Comparison of ENCODE assay signal across 27 cellular contexts in the genomic region with DNA sequence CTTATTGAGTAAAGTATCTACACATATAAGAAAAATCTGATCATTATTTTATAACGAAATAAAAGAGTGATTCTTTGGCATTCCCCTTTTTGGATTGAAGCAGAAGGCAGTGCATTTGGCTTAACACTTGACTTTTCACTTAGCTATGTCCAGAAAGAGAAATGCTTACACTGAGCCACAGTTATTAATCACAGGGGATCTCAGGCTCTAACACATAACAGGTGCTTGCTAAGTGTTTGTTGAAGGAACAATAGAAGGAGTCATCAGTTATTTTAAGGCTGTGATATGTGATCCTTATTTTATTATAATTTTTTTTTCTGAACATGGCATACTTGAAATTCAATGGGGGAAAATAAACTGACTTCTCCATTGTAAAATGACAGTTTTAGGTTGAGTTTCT.
DNase-seq lines count a peak whose midpoint lies in the region; FAIRE-seq and TF ChIP-seq lines count a peak whose summit lies in the region.
"Had no signal": no experiment of that assay in that cellular context is flagged by ENCODE, and none has a peak within 500 bp of the region (broad histone marks: within the 10 kb centered on the region; RNA-seq: fewer than 3 reads in every experiment).

No MANE protein-coding gene starts in this region.

- in situ Hi-C loops in mammary epithelial cell (cut with MboI; ENCODE audit: low sequenced_read_pairs in 2 of 2), result no loop called here

- H2AFZ ChIP-seq in mammary epithelial cell (ENCODE audit: low read depth, low read length), result no peak overlapping the region
- H2AFZ ChIP-seq: GM23248, neural progenitor cell had no signal

- H3K4me3 ChIP-seq in epithelial cell of esophagus (ENCODE audit: low read length), result no peak overlapping the region
- no peak overlapping the region for H3K4me3 ChIP-seq in mammary epithelial cell (replicated peaks in 1 of 3; ENCODE audit: insufficient read depth in 1 of 3, low read depth in 2 of 3, low read length in 3 of 3)
- H3K4me3 ChIP-seq: BLaER1 treated with 17β-estradiol and CSF1 and Interleukin-3, amounts not matched to agents 10 nM and 100 nM; GM23248; neural progenitor cell; pancreas; skin epidermis; testis had no signal

- DNase-seq in DMS53 treated with DMSO at 0.1 percent for 48 hours (lab: John Stamatoyannopoulos, UW; ENCODE audit: unreplicated experiment) (peak; percentile 72), DMS79 treated with DMSO at 0.1 percent for 48 hours (lab: John Stamatoyannopoulos, UW) (peak; percentile 74), NCI-H510A (lab: John Stamatoyannopoulos, UW) (peak; percentile 9), epithelial cell of esophagus (ENCODE audit: low read depth) (peak; percentile 29), GM19239 (ENCODE audit: insufficient read length, low spot score) (no peak), T1000 (lab: John Stamatoyannopoulos, UW) (no peak), mammary epithelial cell (no peak), iPS-NIHi7 (ENCODE audit: extremely low spot score) (no peak)
- DNase-seq: activated CD4-positive, alpha-beta T cell treated with anti-CD3 and anti-CD28 coated beads, Interleukin-2, amount 10 ng/mL, durations not matched to agents 24 days and 14 days; activated effector memory CD4-positive, alpha-beta T cell treated with Interleukin-2 at 50 U/mL for 16 hours; activated naive CD8-positive, alpha-beta T cell treated with anti-CD3 and anti-CD28 coated beads for 36 hours; anterior cingulate cortex; GDM1; GM23248; HFFc6; Kasumi-1; left colon; NCI-H1694 treated with DMSO at 0.1 percent for 48 hours; NCI-H526 treated with DMSO at 0.1 percent for 48 hours; pancreas; RPMI8226; stimulated activated naive CD4-positive, alpha-beta T cell treated with Interleukin-2 at 50 U/mL for 16 hours; T-helper 1 cell; testis had no signal

- CTCF ChIA-PET in mammary epithelial cell (lab: Charles Lee; ENCODE audit: low non-redundant PET), result interaction anchor here (0.7 kb wide), 1 partner anchor 85 kb away, joined by 4 read pairs; no protein-coding TSS in a partner anchor

- H3K79me2 ChIP-seq in mammary epithelial cell (ENCODE audit: insufficient read depth, low read length), result no peaks in the 10 kb centered on the region

- H4K20me1 ChIP-seq in mammary epithelial cell (ENCODE audit: insufficient read depth, low read length), result no peaks in the 10 kb centered on the region
- H4K20me1 ChIP-seq: BLaER1 treated with 17β-estradiol and CSF1 and Interleukin-3, amounts not matched to agents 10 nM and 100 nM had no signal

- no peaks in the 10 kb centered on the region for H3K4me1 ChIP-seq in mammary epithelial cell (ENCODE audit: insufficient read depth, low read length)
- H3K4me1 ChIP-seq: pancreas, testis had no signal

- no peaks in the 10 kb centered on the region for H3K36me3 ChIP-seq in mammary epithelial cell (ENCODE audit: insufficient read depth, low read length)
- H3K36me3 ChIP-seq: BLaER1 treated with 17β-estradiol and CSF1 and Interleukin-3, amounts not matched to agents 10 nM and 100 nM; neural progenitor cell; pancreas had no signal

- BruUV-seq in mammary epithelial cell (replicated peaks; lab: Mats Ljungman, UMichigan), result no TSS peak

- no peak for TF ChIP-seq CTCF in epithelial cell of esophagus (IDR thresholded peaks at IDR 0.05; ENCODE audit: insufficient read depth, low read depth, low read length, missing control alignments)
- no peak for TF ChIP-seq CTCF in mammary epithelial cell (conservative IDR thresholded peaks at IDR 0.05 in 1 of 2, IDR thresholded peaks at IDR 0.05 in 1 of 2; ENCODE audit: extremely low read depth in 1 of 2, insufficient read depth in 1 of 2, low read depth in 1 of 2, low read length in 2 of 2)

- dilution Hi-C loops in mammary epithelial cell (cut with HindIII; ENCODE audit: low sequenced_read_pairs), result no loop called here

- H3K9me3 ChIP-seq in mammary epithelial cell (replicated peaks; ENCODE audit: insufficient read depth, low read length), result no peaks in the 10 kb centered on the region
- H3K9me3 ChIP-seq: pancreas, testis had no signal

- H3K9ac ChIP-seq in mammary epithelial cell (ENCODE audit: insufficient read depth, low read length), result no peak overlapping the region
- H3K9ac ChIP-seq: BLaER1 treated with 17β-estradiol and CSF1 and Interleukin-3, amounts not matched to agents 10 nM and 100 nM; GM23248; neural progenitor cell had no signal

- H3K4me2 ChIP-seq in mammary epithelial cell (ENCODE audit: insufficient read depth, low read depth, low read length), result no peak overlapping the region
- H3K4me2 ChIP-seq: BLaER1 treated with 17β-estradiol and CSF1 and Interleukin-3, amounts not matched to agents 10 nM and 100 nM had no signal

- intact Hi-C loops in mammary epithelial cell (cut with micrococcal nuclease), result no loop called here

- no peak overlapping the region for H3K27ac ChIP-seq in mammary epithelial cell (ENCODE audit: insufficient read depth, low read depth, low read length)
- H3K27ac ChIP-seq: BLaER1 treated with 17β-estradiol and CSF1 and Interleukin-3, amounts not matched to agents 10 nM and 100 nM; GM23248; neural progenitor cell; pancreas; skin epidermis; testis had no signal

- WGBS in mammary epithelial cell (ENCODE audit: low coverage, missing lambda C conversion rate), result 8% methylated on average over 1 of the region's 1 CpG

- no peaks in the 10 kb centered on the region for H3K27me3 ChIP-seq in mammary epithelial cell (ENCODE audit: insufficient read depth, low read length)
- H3K27me3 ChIP-seq: BLaER1 treated with 17β-estradiol and CSF1 and Interleukin-3, amounts not matched to agents 10 nM and 100 nM; neural progenitor cell; pancreas; testis had no signal

- FAIRE-seq in GM19239 (lab: Jason Lieb, UNC), result no peak
- FAIRE-seq: pancreas had no signal

Comparison
In these comparisons a context has a peak if more than half of its experiments do, and no peak if none do; other contexts are left out.
1. DNase-seq: peak in DMS53 treated with DMSO at 0.1 percent for 48 hours (single experiment), DMS79 treated with DMSO at 0.1 percent for 48 hours (single experiment), NCI-H510A (single experiment) and epithelial cell of esophagus (single experiment); none in GM19239 (single experiment), T1000 (single experiment), mammary epithelial cell (single experiment) and iPS-NIHi7 (single experiment).